23 cellular contexts compared by ENCODE assay signal in the genomic region with DNA sequence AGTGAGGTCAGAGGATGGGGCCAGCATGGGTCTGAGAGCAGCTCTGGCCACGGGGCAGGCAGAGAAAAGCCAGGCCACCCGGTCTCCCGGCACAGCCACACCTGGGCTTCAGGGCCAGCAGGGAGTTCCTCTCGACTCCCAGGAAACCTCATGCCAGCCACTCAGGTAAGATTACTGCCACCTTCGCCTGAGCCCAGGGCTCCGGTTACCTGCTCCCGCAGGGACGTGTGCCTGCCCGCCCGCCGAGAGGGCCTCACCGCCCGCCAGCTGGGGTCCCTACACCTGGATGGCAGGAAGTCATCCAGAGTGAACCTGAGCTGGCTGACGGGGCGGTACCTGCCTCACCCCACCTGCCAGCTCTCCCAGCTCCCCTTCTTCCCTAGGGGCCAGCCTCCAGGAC.
A peak's percentile ranks its signal among the peaks of the same experiment; 100 is the strongest.
DNase-seq lines count a peak whose midpoint lies in the region; ATAC-seq and TF ChIP-seq lines count a peak whose summit lies in the region.
"Had no signal": no experiment of that assay in that cellular context is flagged by ENCODE, and none has a peak within 500 bp of the region (broad histone marks: within the 10 kb centered on the region; RNA-seq: fewer than 3 reads in every experiment).

No MANE protein-coding gene starts in this region.

- no peak for ATAC-seq in GM18868 (IDR thresholded peaks at IDR 0.05; ENCODE audit: unreplicated experiment)
- ATAC-seq: activated CD8-positive, alpha-beta T cell treated with anti-CD3 and anti-CD28 coated beads for 36 hours; CD8-positive, alpha-beta T cell; heart left ventricle; left ventricle myocardium superior; mucosa of descending colon; psoas muscle had no signal

- no peak overlapping the region for H3K4me3 ChIP-seq in epithelial cell of esophagus (ENCODE audit: low read length)
- H3K4me3 ChIP-seq: cardiac muscle cell, heart left ventricle, mucosa of descending colon, psoas muscle, skin epidermis, tibial artery had no signal

- no peak for TF ChIP-seq CTCF in epithelial cell of esophagus (IDR thresholded peaks at IDR 0.05; ENCODE audit: insufficient read depth, low read depth, low read length, missing control alignments)

- DNase-seq in DMS79 (lab: John Stamatoyannopoulos, UW) (peak; percentile 86), NCI-H1436 treated with DMSO at 0.1 percent for 48 hours (lab: John Stamatoyannopoulos, UW) (peak; percentile 85), NCI-H2171 treated with DMSO at 0.1 percent for 48 hours (lab: John Stamatoyannopoulos, UW) (peak; percentile 99), epithelial cell of esophagus (ENCODE audit: low read depth) (peak; percentile 44), RKO (ENCODE audit: low spot score) (no peak), 8988T (no peak)
- DNase-seq in NK-92 treated with Interleukin-12 subunit alpha and Interleukin-12 subunit beta, amount 100 ng/mL, for 24 hours (lab: John Stamatoyannopoulos, UW) = no peak
- DNase-seq: activated CD8-positive, alpha-beta T cell treated with anti-CD3 and anti-CD28 coated beads for 36 hours; activated naive CD4-positive, alpha-beta T cell treated with Interleukin-2 at 50 U/mL for 16 hours; activated T-cell treated with anti-CD3 and anti-CD28 coated beads, Interleukin-2, amount 50 U/mL, for 24 hours; amygdala; CD8-positive, alpha-beta T cell; dermis blood vessel endothelial cell; heart left ventricle; left ventricle myocardium superior; mucosa of descending colon; psoas muscle; stimulated activated naive CD4-positive, alpha-beta T cell; T-helper 9 cell; tibial artery had no signal

Comparison
In these comparisons a context has a peak if more than half of its experiments do, and no peak if none do; other contexts are left out.
1. DNase-seq: peak in DMS79 (single experiment), NCI-H1436 treated with DMSO at 0.1 percent for 48 hours (single experiment), NCI-H2171 treated with DMSO at 0.1 percent for 48 hours (single experiment) and epithelial cell of esophagus (single experiment); none in NK-92 treated with Interleukin-12 subunit alpha and Interleukin-12 subunit beta, amount 100 ng/mL, for 24 hours (single experiment), RKO (single experiment) and 8988T (single experiment).